30 cellular contexts compared by ENCODE assay signal in genomic region chr19:8231073-8231604, GRCh38.
"Had no signal": no experiment of that assay in that cellular context is flagged by ENCODE, and none has a peak within 500 bp of the region (broad histone marks: within the 10 kb centered on the region; RNA-seq: fewer than 3 reads in every experiment).

No MANE protein-coding gene starts in this region.

- H3K27me3 Mint-ChIP-seq: activated CD4-positive, alpha-beta memory T cell treated with anti-CD3 and anti-CD28 coated beads for 36 hours; activated CD4-positive, alpha-beta T cell treated with anti-CD3 and anti-CD28 coated beads for 36 hours; activated CD4-positive, alpha-beta T cell treated with anti-CD3 and anti-CD28 coated beads, Interleukin-2, amount 10 ng/mL, durations not matched to agents 24 days and 14 days; activated CD8-positive, alpha-beta memory T cell treated with anti-CD3 and anti-CD28 coated beads, Interleukin-2, amount 10 ng/mL, durations not matched to agents 7 days and 5 days; activated naive CD8-positive, alpha-beta T cell treated with anti-CD3 and anti-CD28 coated beads, Interleukin-2, amount 10 ng/mL, durations not matched to agents 7 days and 5 days; brain had no signal

- H3K4me3 Mint-ChIP-seq: activated CD4-positive, alpha-beta memory T cell treated with anti-CD3 and anti-CD28 coated beads for 36 hours; activated CD4-positive, alpha-beta T cell treated with anti-CD3 and anti-CD28 coated beads for 36 hours; activated CD4-positive, alpha-beta T cell treated with anti-CD3 and anti-CD28 coated beads, Interleukin-2, amount 10 ng/mL, durations not matched to agents 24 days and 14 days; activated CD8-positive, alpha-beta memory T cell treated with anti-CD3 and anti-CD28 coated beads, Interleukin-2, amount 10 ng/mL, durations not matched to agents 7 days and 5 days; activated CD8-positive, alpha-beta T cell treated with anti-CD3 and anti-CD28 coated beads, Interleukin-2, amount 10 ng/mL, durations not matched to agents 7 days and 5 days; activated naive CD4-positive, alpha-beta T cell treated with anti-CD3 and anti-CD28 coated beads for 36 hours; activated naive CD8-positive, alpha-beta T cell treated with anti-CD3 and anti-CD28 coated beads, Interleukin-2, amount 10 ng/mL, durations not matched to agents 7 days and 5 days; activated T-helper 1 cell treated with anti-CD3 and anti-CD28 coated beads, Interleukin-12 subunit alpha, Interleukin-12 subunit beta, Interleukin-2, Interleukin-4 antibody, amounts not matched to agents 30 ng/mL and 10 ng/mL and 1 ng/mL, durations not matched to agents 14 hours and 24 hours and 36 hours; brain had no signal

- H3K9me3 ChIP-seq: colonic mucosa had no signal

- H3K36me3 ChIP-seq: breast epithelium, cardiac muscle cell, colonic mucosa had no signal

- H3K27ac ChIP-seq: ascending aorta, breast epithelium, cardiac muscle cell, colonic mucosa, esophagus squamous epithelium, gastroesophageal sphincter, heart right ventricle had no signal

- H3K27me3 ChIP-seq: ascending aorta, breast epithelium, cardiac muscle cell, colonic mucosa, esophagus squamous epithelium, gastroesophageal sphincter, heart right ventricle had no signal

- DNase-seq: activated CD4-positive, alpha-beta memory T cell treated with anti-CD3 and anti-CD28 coated beads for 36 hours; activated CD4-positive, alpha-beta T cell treated with anti-CD3 and anti-CD28 coated beads for 36 hours; activated CD4-positive, alpha-beta T cell treated with anti-CD3 and anti-CD28 coated beads, Interleukin-2, amount 10 ng/mL, durations not matched to agents 24 days and 14 days; activated CD4-positive, CD25-positive, alpha-beta regulatory T cell; activated CD4-positive, CD25-positive, alpha-beta regulatory T cell treated with anti-CD3 and anti-CD28 coated beads, Interleukin-2, amount 50 U/mL, for 72 hours; activated CD8-positive, alpha-beta memory T cell treated with anti-CD3 and anti-CD28 coated beads, Interleukin-2, amount 10 ng/mL, durations not matched to agents 7 days and 5 days; activated CD8-positive, alpha-beta memory T cell treated with anti-CD3 and anti-CD28 coated beads, Interleukin-2, amount 50 U/mL, for 4 hours; activated CD8-positive, alpha-beta T cell treated with anti-CD3 and anti-CD28 coated beads, Interleukin-2, amount 10 ng/mL, durations not matched to agents 7 days and 5 days; activated effector memory CD4-positive, alpha-beta T cell treated with anti-CD3 and anti-CD28 coated beads, Interleukin-2, amount 50 U/mL, for 16 hours; activated naive CD4-positive, alpha-beta T cell treated with anti-CD3 and anti-CD28 coated beads for 36 hours; activated naive CD8-positive, alpha-beta T cell treated with anti-CD3 and anti-CD28 coated beads, Interleukin-2, amount 10 ng/mL, durations not matched to agents 7 days and 5 days; activated T-cell treated with anti-CD3 and anti-CD28 coated beads, Interleukin-2, amount 50 U/mL, for 1 hour; activated T-cell treated with anti-CD3 and anti-CD28 coated beads, Interleukin-2, amount 50 U/mL, for 48 hours; central memory CD4-positive, alpha-beta T cell; cerebellar nuclear complex; colonic mucosa; effector memory CD4-positive, alpha-beta T cell; erythroblast; esophagus squamous epithelium; foreskin melanocyte; heart right ventricle; T-helper 2 cell had no signal

- ATAC-seq: activated CD4-positive, alpha-beta T cell treated with anti-CD3 and anti-CD28 coated beads for 36 hours; activated CD8-positive, alpha-beta memory T cell treated with anti-CD3 and anti-CD28 coated beads, Interleukin-2, amount 10 ng/mL, durations not matched to agents 7 days and 5 days; activated CD8-positive, alpha-beta T cell treated with anti-CD3 and anti-CD28 coated beads, Interleukin-2, amount 10 ng/mL, durations not matched to agents 7 days and 5 days; activated naive CD4-positive, alpha-beta T cell treated with anti-CD3 and anti-CD28 coated beads, Interleukin-2, amount 50 U/mL, for 72 hours; gastroesophageal sphincter; heart right ventricle had no signal

- H3K9me3 Mint-ChIP-seq: activated CD4-positive, alpha-beta T cell treated with anti-CD3 and anti-CD28 coated beads, Interleukin-2, amount 10 ng/mL, durations not matched to agents 24 days and 14 days; activated naive CD4-positive, alpha-beta T cell treated with anti-CD3 and anti-CD28 coated beads, Interleukin-2, amount 50 U/mL, for 72 hours; activated T-helper 1 cell treated with anti-CD3 and anti-CD28 coated beads, Interleukin-12 subunit alpha, Interleukin-12 subunit beta, Interleukin-2, Interleukin-4 antibody, amounts not matched to agents 30 ng/mL and 10 ng/mL and 1 ng/mL, durations not matched to agents 14 hours and 24 hours and 36 hours had no signal

- H3K4me1 ChIP-seq: ascending aorta, breast epithelium, colonic mucosa, gastroesophageal sphincter had no signal

- H3K4me3 ChIP-seq: ascending aorta, breast epithelium, cardiac muscle cell, colonic mucosa, esophagus squamous epithelium, gastroesophageal sphincter, heart right ventricle had no signal

- H3K27ac Mint-ChIP-seq: activated CD4-positive, alpha-beta memory T cell treated with anti-CD3 and anti-CD28 coated beads for 36 hours; activated CD4-positive, alpha-beta T cell treated with anti-CD3 and anti-CD28 coated beads for 36 hours; activated CD4-positive, alpha-beta T cell treated with anti-CD3 and anti-CD28 coated beads, Interleukin-2, amount 10 ng/mL, durations not matched to agents 24 days and 14 days; activated CD8-positive, alpha-beta memory T cell treated with anti-CD3 and anti-CD28 coated beads, Interleukin-2, amount 10 ng/mL, durations not matched to agents 7 days and 5 days; activated CD8-positive, alpha-beta T cell treated with anti-CD3 and anti-CD28 coated beads, Interleukin-2, amount 10 ng/mL, durations not matched to agents 7 days and 5 days; activated naive CD4-positive, alpha-beta T cell treated with anti-CD3 and anti-CD28 coated beads for 36 hours; activated naive CD4-positive, alpha-beta T cell treated with anti-CD3 and anti-CD28 coated beads, Interleukin-2, amount 50 U/mL, for 72 hours; activated naive CD8-positive, alpha-beta T cell treated with anti-CD3 and anti-CD28 coated beads, Interleukin-2, amount 10 ng/mL, durations not matched to agents 7 days and 5 days; activated T-helper 1 cell treated with anti-CD3 and anti-CD28 coated beads, Interleukin-12 subunit alpha, Interleukin-12 subunit beta, Interleukin-2, Interleukin-4 antibody, amounts not matched to agents 30 ng/mL and 10 ng/mL and 1 ng/mL, durations not matched to agents 14 hours and 24 hours and 36 hours; activated T-helper 2 cell treated with anti-CD3 and anti-CD28 coated beads, Interferon-gamma antibody, Interleukin-2, Interleukin-4, amounts not matched to agents 10 μg/mL and 5 μg/mL and 100 μg/mL, durations not matched to agents 14 hours and 24 hours and 36 hours; brain had no signal

- H3K4me1 Mint-ChIP-seq: brain had no signal
